16 cellular contexts compared by ENCODE assay signal in the genomic region with DNA sequence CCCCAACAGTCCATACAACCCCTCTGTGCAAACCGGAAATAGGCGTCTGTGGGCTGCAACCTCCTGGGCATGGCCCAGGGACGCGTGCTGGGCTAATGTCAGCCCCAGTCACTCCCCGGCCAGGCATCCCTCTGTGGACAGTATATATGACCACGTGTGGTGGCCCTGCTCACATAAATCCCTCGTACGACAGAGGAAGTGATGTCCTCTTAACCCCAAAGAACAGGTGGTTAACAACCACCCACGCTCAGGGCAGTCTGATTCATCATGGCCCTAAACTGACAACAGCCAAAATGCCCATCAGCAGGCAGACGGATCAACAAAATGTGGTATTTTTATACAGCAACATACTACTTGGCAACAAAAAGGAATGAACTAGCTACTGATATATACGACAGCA. TPM values are rescaled to one million over a fixed set of nuclear protein-coding genes. Genes with fewer than 3 reads are reported as not detected.
A peak's percentile ranks its signal among the peaks of the same experiment; 100 is the strongest.
DNase-seq lines count a peak whose midpoint lies in the region; ATAC-seq and TF ChIP-seq lines count a peak whose summit lies in the region.
"Had no signal": no experiment of that assay in that cellular context is flagged by ENCODE, and none has a peak within 500 bp of the region (broad histone marks: within the 10 kb centered on the region; RNA-seq: fewer than 3 reads in every experiment).

No MANE protein-coding gene starts in this region.

- H3K9me3 ChIP-seq in SJSA1 (replicated peaks): no peaks in the 10 kb centered on the region
- no peaks in the 10 kb centered on the region for H3K9me3 ChIP-seq in CD4-positive, alpha-beta T cell (ENCODE audit: control insufficient read depth, low read length)

- H3K4me1 Mint-ChIP-seq in activated CD8-positive, alpha-beta memory T cell treated with anti-CD3 and anti-CD28 coated beads, Interleukin-2, amount 10 ng/mL, durations not matched to agents 7 days and 5 days: peaks cover 8% of the 10 kb centered on the region
- peaks cover 5 to 10% of the 10 kb centered on the region in 2 donors for H3K4me1 Mint-ChIP-seq in immature natural killer cell
- H3K4me1 Mint-ChIP-seq in stimulated activated naive B cell treated with anti-CD40 and anti-IgM and Interleukin-4, amounts not matched to agents 10 μg/mL and 1 μg/mL and 100 μg/mL, for 72 hours: peaks cover 7 to 8% of the 10 kb centered on the region in 2 donors
- no peaks in the 10 kb centered on the region for H3K4me1 Mint-ChIP-seq in CD4-positive, alpha-beta T cell (ENCODE audit: low read depth)
- H3K4me1 Mint-ChIP-seq: T-helper 17 cell had no signal

- peak overlapping the region; percentile 71; the same call in 1 of the 2 replicates for H3K27ac ChIP-seq in SJSA1
- H3K27ac ChIP-seq in CD4-positive, alpha-beta T cell (ENCODE audit: low read depth, low read length): no peak overlapping the region
- H3K27ac ChIP-seq: KMS-11 had no signal

- H3K27ac Mint-ChIP-seq in activated CD8-positive, alpha-beta memory T cell treated with anti-CD3 and anti-CD28 coated beads, Interleukin-2, amount 10 ng/mL, durations not matched to agents 7 days and 5 days: peak overlapping the region; percentile 64
- H3K27ac Mint-ChIP-seq in immature natural killer cell: peak overlapping the region in 4 of 6 donors; percentile 13 to 72 (median 48)
- H3K27ac Mint-ChIP-seq in stimulated activated naive B cell treated with anti-CD40 and anti-IgM and Interleukin-4, amounts not matched to agents 10 μg/mL and 1 μg/mL and 100 μg/mL, for 72 hours: peak overlapping the region; percentile 31
- H3K27ac Mint-ChIP-seq in CD4-positive, alpha-beta T cell: no peak overlapping the region
- H3K27ac Mint-ChIP-seq: T-helper 17 cell had no signal

- H3K27me3 Mint-ChIP-seq in activated CD8-positive, alpha-beta memory T cell treated with anti-CD3 and anti-CD28 coated beads, Interleukin-2, amount 10 ng/mL, durations not matched to agents 7 days and 5 days: no peaks in the 10 kb centered on the region
- H3K27me3 Mint-ChIP-seq in immature natural killer cell (ENCODE audit: low read depth in 3 of 3): peaks cover 0 to 5% (median 2%) of the 10 kb centered on the region in 3 donors
- no peaks in the 10 kb centered on the region for H3K27me3 Mint-ChIP-seq in stimulated activated naive B cell treated with anti-CD40 and anti-IgM and Interleukin-4, amounts not matched to agents 10 μg/mL and 1 μg/mL and 100 μg/mL, for 72 hours
- no peaks in the 10 kb centered on the region for H3K27me3 Mint-ChIP-seq in CD4-positive, alpha-beta T cell
- H3K27me3 Mint-ChIP-seq: activated CD4-positive, alpha-beta T cell treated with anti-CD3 and anti-CD28 coated beads, Interleukin-2, amount 10 ng/mL, durations not matched to agents 24 days and 14 days; T-helper 17 cell had no signal

- peaks cover 56% of the 10 kb centered on the region for H3K36me3 ChIP-seq in SJSA1

- H3K4me1 ChIP-seq in SJSA1 (replicated peaks): peaks cover 38% of the 10 kb centered on the region

- TF ChIP-seq CTCF in CD4-positive, alpha-beta T cell (IDR thresholded peaks at IDR 0.05): no peak

- POLR2A ChIA-PET in CD4-positive, alpha-beta T cell (lab: Charles Lee): no interaction called here

- ATAC-seq in activated CD8-positive, alpha-beta memory T cell treated with anti-CD3 and anti-CD28 coated beads, Interleukin-2, amount 10 ng/mL, durations not matched to agents 7 days and 5 days: peak; percentile 39
- ATAC-seq in stimulated activated naive B cell treated with anti-CD40 and anti-IgM and Interleukin-4, amounts not matched to agents 10 μg/mL and 1 μg/mL and 100 μg/mL, for 72 hours (replicated peaks): peak in 1 of 2 donors; percentile 46
- ATAC-seq in CD4-positive, alpha-beta T cell (ENCODE audit: poor library complexity): no peak
- no peak for ATAC-seq in esophagus mucosa
- ATAC-seq: T-helper 17 cell had no signal

- H3K27me3 ChIP-seq in SJSA1 (replicated peaks): no peaks in the 10 kb centered on the region
- no peaks in the 10 kb centered on the region for H3K27me3 ChIP-seq in CD4-positive, alpha-beta T cell (ENCODE audit: control insufficient read depth, insufficient read depth, low read length)

- no peak overlapping the region for H3K4me3 Mint-ChIP-seq in activated CD8-positive, alpha-beta memory T cell treated with anti-CD3 and anti-CD28 coated beads, Interleukin-2, amount 10 ng/mL, durations not matched to agents 7 days and 5 days
- H3K4me3 Mint-ChIP-seq in immature natural killer cell: peak overlapping the region in 1 of 5 donors; percentile 24
- no peak overlapping the region for H3K4me3 Mint-ChIP-seq in stimulated activated naive B cell treated with anti-CD40 and anti-IgM and Interleukin-4, amounts not matched to agents 10 μg/mL and 1 μg/mL and 100 μg/mL, for 72 hours
- H3K4me3 Mint-ChIP-seq in CD4-positive, alpha-beta T cell: no peak overlapping the region
- H3K4me3 Mint-ChIP-seq: activated CD4-positive, alpha-beta T cell treated with anti-CD3 and anti-CD28 coated beads, Interleukin-2, amount 10 ng/mL, durations not matched to agents 24 days and 14 days; T-helper 17 cell had no signal

- no peaks in the 10 kb centered on the region for H3K9me3 Mint-ChIP-seq in activated CD8-positive, alpha-beta memory T cell treated with anti-CD3 and anti-CD28 coated beads, Interleukin-2, amount 10 ng/mL, durations not matched to agents 7 days and 5 days (ENCODE audit: low read depth)
- H3K9me3 Mint-ChIP-seq in immature natural killer cell: no peaks in the 10 kb centered on the region
- no peaks in the 10 kb centered on the region for H3K9me3 Mint-ChIP-seq in stimulated activated naive B cell treated with anti-CD40 and anti-IgM and Interleukin-4, amounts not matched to agents 10 μg/mL and 1 μg/mL and 100 μg/mL, for 72 hours
- no peaks in the 10 kb centered on the region for H3K9me3 Mint-ChIP-seq in CD4-positive, alpha-beta T cell
- H3K9me3 Mint-ChIP-seq: activated CD4-positive, alpha-beta T cell treated with anti-CD3 and anti-CD28 coated beads, Interleukin-2, amount 10 ng/mL, durations not matched to agents 24 days and 14 days had no signal

- intact Hi-C loops in CD4-positive, alpha-beta T cell (cut with DNase I, micrococcal nuclease): loop anchor here in 1 of 2 experiments (10.0 kb wide), 1 partner anchor 1706 kb away; no protein-coding TSS in a partner anchor

- H3K4me3 ChIP-seq in SJSA1: no peak overlapping the region
- H3K4me3 ChIP-seq: lung had no signal

- CTCF ChIA-PET in activated CD8-positive, alpha-beta memory T cell treated with anti-CD3 and anti-CD28 coated beads, Interleukin-2, amount 10 ng/mL, durations not matched to agents 7 days and 5 days (lab: Charles Lee): interaction anchor here (1.1 kb wide), 1 partner anchor 130 kb away, joined by 3 read pairs; no protein-coding TSS in a partner anchor
- CTCF ChIA-PET in CD4-positive, alpha-beta T cell (lab: Charles Lee): no interaction called here

- no peak for DNase-seq in activated CD8-positive, alpha-beta memory T cell treated with anti-CD3 and anti-CD28 coated beads, Interleukin-2, amount 10 ng/mL, durations not matched to agents 7 days and 5 days
- no peak for DNase-seq in activated CD8-positive, alpha-beta memory T cell treated with anti-CD3 and anti-CD28 coated beads, Interleukin-2, amount 50 U/mL, for 48 hours
- DNase-seq in SJSA1 (ENCODE audit: low read depth in 1 of 2, low spot score in 2 of 2) (no peak), immature natural killer cell (peak; percentile 38 to 41 (median 39)), ecto neural progenitor cell (ENCODE audit: low spot score) (no peak)
- DNase-seq in stimulated activated naive B cell treated with anti-CD40 and anti-IgM and Interleukin-4, amounts not matched to agents 10 μg/mL and 1 μg/mL and 100 μg/mL, for 72 hours: no peak
- no peak for DNase-seq in CD4-positive, alpha-beta T cell
- DNase-seq: activated CD4-positive, alpha-beta T cell treated with anti-CD3 and anti-CD28 coated beads, Interleukin-2, amount 10 ng/mL, durations not matched to agents 24 days and 14 days; foreskin melanocyte; H7; NCI-H1694 treated with DMSO at 0.1 percent for 48 hours; NCI-H526; T-helper 17 cell had no signal

- peaks cover 27% of the 10 kb centered on the region for H3K36me3 Mint-ChIP-seq in activated CD8-positive, alpha-beta memory T cell treated with anti-CD3 and anti-CD28 coated beads, Interleukin-2, amount 10 ng/mL, durations not matched to agents 7 days and 5 days
- H3K36me3 Mint-ChIP-seq in immature natural killer cell: peaks cover 0 to 30% (median 4%) of the 10 kb centered on the region in 3 donors
- peaks cover 41 to 65% of the 10 kb centered on the region in 2 donors for H3K36me3 Mint-ChIP-seq in stimulated activated naive B cell treated with anti-CD40 and anti-IgM and Interleukin-4, amounts not matched to agents 10 μg/mL and 1 μg/mL and 100 μg/mL, for 72 hours
- H3K36me3 Mint-ChIP-seq in CD4-positive, alpha-beta T cell (ENCODE audit: low read depth): peaks cover 92% of the 10 kb centered on the region

RNA-seq across cellular contexts. Expression of a gene that starts 51.1 kb away (rescaled TPM):
- 10 to 100 TPM; 46.6 to 87.5 TPM for total RNA-seq in activated CD8-positive, alpha-beta memory T cell treated with anti-CD3 and anti-CD28 coated beads, Interleukin-2, amount 10 ng/mL, durations not matched to agents 7 days and 5 days
- total RNA-seq in SJSA1 (2014; rRNA removed; shearing (Covaris generic)): 67.2 and 82.6 TPM in 2 replicates
- 10 to 100 TPM in 1 of 3 donors, 1 to 10 TPM in 2; 3.3 to 24.7 (median 4.3) TPM for polyA plus RNA-seq in immature natural killer cell
- 10 to 100 TPM; 62.0 to 63.6 TPM for total RNA-seq in CD4-positive, alpha-beta T cell
- 18.2 TPM for total RNA-seq in esophagus mucosa

Comparison
In these comparisons a context has a peak if more than half of its experiments do, and no peak if none do; other contexts are left out.
1. DNase-seq: peak in immature natural killer cell (3 of 3); none in activated CD8-positive, alpha-beta memory T cell treated with anti-CD3 and anti-CD28 coated beads, Interleukin-2, amount 10 ng/mL, durations not matched to agents 7 days and 5 days (single experiment), activated CD8-positive, alpha-beta memory T cell treated with anti-CD3 and anti-CD28 coated beads, Interleukin-2, amount 50 U/mL, for 48 hours (single experiment), SJSA1 (0 of 2), stimulated activated naive B cell treated with anti-CD40 and anti-IgM and Interleukin-4, amounts not matched to agents 10 μg/mL and 1 μg/mL and 100 μg/mL, for 72 hours (single experiment), CD4-positive, alpha-beta T cell (0 of 10) and ecto neural progenitor cell (single experiment).